In genomic region chr2:183347969-183348368, GRCh38 we compare ENCODE assay signal across 30 cellular contexts.
"Had no signal": no experiment of that assay in that cellular context is flagged by ENCODE, and none has a peak within 500 bp of the region (broad histone marks: within the 10 kb centered on the region; RNA-seq: fewer than 3 reads in every experiment).

No MANE protein-coding gene starts in this region.

- H3K27me3 ChIP-seq: brain microvascular endothelial cell, MG63, SJCRH30 had no signal

- H3K27ac ChIP-seq: brain microvascular endothelial cell, SJCRH30, SK-N-MC had no signal

- DNase-seq: activated CD4-positive, alpha-beta T cell treated with anti-CD3 and anti-CD28 coated beads, Interleukin-2, amount 10 ng/mL, durations not matched to agents 24 days and 14 days; activated CD4-positive, alpha-beta T cell treated with anti-CD3 and anti-CD28 coated beads, Interleukin-2, amount 50 U/mL, for 4 hours; activated CD8-positive, alpha-beta T cell treated with anti-CD3 and anti-CD28 coated beads for 36 hours; activated effector memory CD4-positive, alpha-beta T cell treated with anti-CD3 and anti-CD28 coated beads, Interleukin-2, amount 50 U/mL, for 16 hours; activated naive CD4-positive, alpha-beta T cell; activated naive CD4-positive, alpha-beta T cell treated with anti-CD3 and anti-CD28 coated beads, Interleukin-2, amount 50 U/mL, for 16 hours; activated naive CD8-positive, alpha-beta T cell treated with anti-CD3 and anti-CD28 coated beads for 36 hours; activated T-cell treated with anti-CD3 and anti-CD28 coated beads, Interleukin-2, amount 50 U/mL, for 1 hour; activated T-cell treated with anti-CD3 and anti-CD28 coated beads, Interleukin-2, amount 50 U/mL, for 72 hours; amniotic stem cell; aorta; brain microvascular endothelial cell; central memory CD4-positive, alpha-beta T cell; Kasumi-1; MG63; MV-4-11; NCI-H1092; NCI-H187; NCI-H2029 treated with DMSO at 0.1 percent for 48 hours; NCI-H2107; NCI-H2171; NCI-H2227 treated with DMSO at 0.1 percent for 48 hours; NCI-H446; NCI-H510A treated with DMSO at 0.1 percent for 48 hours; NCI-H526 treated with DMSO at 0.1 percent for 48 hours; SJCRH30 had no signal

- H3K36me3 ChIP-seq: brain microvascular endothelial cell, MG63, SJCRH30 had no signal

- FAIRE-seq: TTC549 had no signal

- H3K9me3 ChIP-seq: MG63, SJCRH30 had no signal

- ATAC-seq: activated CD8-positive, alpha-beta T cell treated with anti-CD3 and anti-CD28 coated beads for 36 hours; activated T-cell treated with anti-CD3 and anti-CD28 coated beads, Interleukin-2, amount 50 U/mL, for 72 hours; activated T-helper 17 cell treated with anti-CD3 and anti-CD28 coated beads, Interleukin-2, amount 50 U/mL, for 72 hours; Panc1 had no signal

- H3K4me1 ChIP-seq: SJCRH30 had no signal

- H3K4me3 ChIP-seq: MG63, SJCRH30, SK-N-MC had no signal
